ENCODE assay signal across 8 cellular contexts in the genomic region with DNA sequence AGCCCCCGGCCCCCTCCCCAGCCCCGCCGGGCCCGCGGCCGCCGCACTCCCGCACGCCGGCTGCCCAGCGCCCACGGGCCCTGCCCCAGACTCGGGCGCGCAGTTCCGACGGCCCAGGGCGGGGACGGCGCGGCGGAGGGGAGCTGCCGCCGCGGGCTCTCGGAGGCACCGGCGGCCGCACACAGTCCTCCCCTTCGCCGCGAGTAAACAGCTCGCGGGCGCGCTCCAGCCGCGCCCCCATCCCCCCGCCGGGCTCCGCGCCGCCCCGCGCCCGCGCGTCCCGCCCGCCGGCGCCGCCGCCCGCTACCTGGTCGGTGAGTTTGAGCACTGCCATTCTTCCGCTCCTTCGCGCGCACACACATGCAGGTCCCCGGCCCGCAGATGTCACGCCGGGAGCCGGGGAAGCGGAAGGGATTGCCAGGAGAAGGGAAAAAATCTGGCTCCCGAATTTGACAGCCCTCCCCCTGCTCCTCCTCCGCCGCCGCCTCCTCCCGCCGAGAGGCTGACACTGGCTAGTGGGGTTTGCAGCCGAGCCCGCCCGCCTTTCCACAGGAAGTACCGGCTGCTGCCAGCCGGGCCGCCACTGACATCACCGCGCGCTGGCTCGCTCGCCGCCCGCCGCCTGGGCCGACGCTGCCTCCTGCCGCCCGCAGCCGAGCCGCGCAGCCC. TPM values are rescaled to one million over a fixed set of nuclear protein-coding genes. Genes with fewer than 3 reads are reported as not detected.
DNase-seq lines count a peak whose midpoint lies in the region; ATAC-seq, FAIRE-seq and TF ChIP-seq lines count a peak whose summit lies in the region.

A gene (minus strand): TSS at position 510 of the 669 bp plus-strand sequence. CDS start 176 bp downstream, at position 334.

- H3K27ac ChIP-seq in OCI-LY1 (ENCODE audit: low read depth, low read length, poor library complexity, severe bottlenecking) (peak within 1 kb of the TSS; percentile 86), endothelial cell of umbilical vein (ENCODE audit: insufficient read depth, low read depth, low read length) (no peak within 1 kb of the TSS)

- H3K9me3 Mint-ChIP-seq in Calu3 (ENCODE audit: low read depth, unreplicated experiment) = no peaks in the 10 kb centered on the region

- H3K9ac ChIP-seq in OCI-LY1 (ENCODE audit: low read length) = peak within 1 kb of the TSS; percentile 78
- peak within 1 kb of the TSS; percentile 73 for H3K9ac ChIP-seq in endothelial cell of umbilical vein (replicated peaks; ENCODE audit: extremely low read depth, insufficient read depth, low read length)

- ATAC-seq in GM21381 (IDR thresholded peaks at IDR 0.05; ENCODE audit: unreplicated experiment) = peak; percentile 58

- H3K27ac Mint-ChIP-seq in Calu3 (ENCODE audit: unreplicated experiment) = peak within 1 kb of the TSS; percentile 61

- peak; percentile 71 for FAIRE-seq in endothelial cell of umbilical vein (lab: Jason Lieb, UNC)

- POLR2A ChIA-PET in endothelial cell of umbilical vein (lab: Charles Lee) = no interaction called here

- H3K9me1 ChIP-seq in endothelial cell of umbilical vein (replicated peaks; ENCODE audit: control insufficient read depth, extremely low read depth, insufficient read depth, low read length) = no peaks in the 10 kb centered on the region

- dilution Hi-C loops in endothelial cell of umbilical vein (cut with MboI; ENCODE audit: extremely low pct_ligation_motif_present, low sequenced_read_pairs) = no loop called here

- H3K79me2 ChIP-seq in OCI-LY1 (ENCODE audit: insufficient read depth, low read length) (peaks cover 35% of the 10 kb centered on the region), endothelial cell of umbilical vein (ENCODE audit: control insufficient read depth, insufficient read depth, low read length) (no peaks in the 10 kb centered on the region)

- H2AFZ ChIP-seq in OCI-LY1 (ENCODE audit: low read length) (no peak within 1 kb of the TSS), endothelial cell of umbilical vein (ENCODE audit: low read depth, low read length) (peak within 1 kb of the TSS; percentile 94)

- H3K4me2 ChIP-seq in OCI-LY1 (ENCODE audit: low read length) = peak within 1 kb of the TSS; percentile 92
- peak within 1 kb of the TSS; percentile 86 for H3K4me2 ChIP-seq in endothelial cell of umbilical vein (ENCODE audit: insufficient read depth, low read length)

- TF ChIP-seq POLR2A in endothelial cell of umbilical vein (IDR thresholded peaks at IDR 0.05; ENCODE audit: low read depth, low read length) = no peak

- H3K4me3 ChIP-seq in OCI-LY1 (ENCODE audit: low read depth, low read length, poor library complexity, severe bottlenecking) = peak within 1 kb of the TSS; percentile 78
- peak within 1 kb of the TSS; percentile 65 to 91 (median 85) for H3K4me3 ChIP-seq in endothelial cell of umbilical vein (replicated peaks in 1 of 3; ENCODE audit: insufficient read depth in 1 of 3, low read depth in 1 of 3, low read length in 3 of 3)
- peak within 1 kb of the TSS; percentile 92 for H3K4me3 ChIP-seq in mononuclear cell (ENCODE audit: low read length)

- peaks cover 59% of the 10 kb centered on the region for H3K4me1 ChIP-seq in OCI-LY1 (ENCODE audit: insufficient read depth, low read length, severe bottlenecking)
- peaks cover 12% of the 10 kb centered on the region for H3K4me1 ChIP-seq in endothelial cell of umbilical vein (ENCODE audit: control insufficient read depth, extremely low read depth, insufficient read depth, low read length)
- peaks cover 40% of the 10 kb centered on the region for H3K4me1 ChIP-seq in mononuclear cell (ENCODE audit: insufficient read depth, low read length)

- H3F3A ChIP-seq in OCI-LY1 (ENCODE audit: insufficient read depth, low read length) = no peaks in the 10 kb centered on the region

- peak within 1 kb of the TSS; percentile 81 for H3K4me3 Mint-ChIP-seq in Calu3 (ENCODE audit: low read depth, unreplicated experiment)

- peak; percentile 85 for DNase-seq in Calu3
- peak in 49 of 76 experiments; percentile 3 to 55 (median 28) for DNase-seq in HUDEP-2 (lab: John Stamatoyannopoulos, UW; ENCODE audit: unreplicated experiment in 76 of 76)
- peak; percentile 91 for DNase-seq in activated CD8-positive, alpha-beta memory T cell treated with anti-CD3 and anti-CD28 coated beads, Interleukin-2, amount 50 U/mL, for 48 hours
- DNase-seq in endothelial cell of umbilical vein (ENCODE audit: low read depth, low spot score) = peak; percentile 72
- peak; percentile 67 to 82 for DNase-seq in stimulated activated CD8-positive, alpha-beta memory T cell treated with anti-CD3 and anti-CD28 coated beads, Interleukin-4, amount 100 ng/mL, for 1 hour (ENCODE audit: low read depth in 2 of 2, low spot score in 1 of 2)

- H3K27me3 ChIP-seq in OCI-LY1 (ENCODE audit: insufficient read depth, low read length) = no peaks in the 10 kb centered on the region
- peaks cover 10 to 16% of the 10 kb centered on the region in 2 experiments for H3K27me3 ChIP-seq in endothelial cell of umbilical vein (ENCODE audit: control insufficient read depth in 2 of 2, insufficient read depth in 2 of 2, low read length in 2 of 2)
- no peaks in the 10 kb centered on the region for H3K27me3 ChIP-seq in mononuclear cell (ENCODE audit: insufficient read depth, low read length)

- no TSS peak for BruUV-seq in Calu3 (replicated peaks; lab: Mats Ljungman, UMichigan)
- no TSS peak for BruUV-seq in endothelial cell of umbilical vein (replicated peaks; lab: Mats Ljungman, UMichigan)

- CTCF ChIA-PET in Calu3 (lab: Charles Lee) = interaction anchor here (1.0 kb wide), 1 partner anchor 197 kb away, joined by 3 read pairs; no protein-coding TSS in a partner anchor
- CTCF ChIA-PET in endothelial cell of umbilical vein (lab: Charles Lee) = interaction anchor here (0.8 to 4.0 kb wide), 11 partner anchors 58 to 299 kb away, joined by 3 to 54 read pairs (median 4); no protein-coding TSS in a partner anchor

- H4K20me1 ChIP-seq in OCI-LY1 (ENCODE audit: insufficient read depth, low read length) = no peaks in the 10 kb centered on the region
- H4K20me1 ChIP-seq in endothelial cell of umbilical vein (replicated peaks; ENCODE audit: control insufficient read depth, extremely low read depth, insufficient read depth, low read length) = no peaks in the 10 kb centered on the region

- no peaks in the 10 kb centered on the region for H3K9me3 ChIP-seq in OCI-LY1 (ENCODE audit: low read length)
- no peaks in the 10 kb centered on the region for H3K9me3 ChIP-seq in endothelial cell of umbilical vein (replicated peaks; ENCODE audit: control insufficient read depth, insufficient read depth, low read length)
- H3K9me3 ChIP-seq in mononuclear cell (ENCODE audit: low read depth, low read length) = no peaks in the 10 kb centered on the region

- peaks cover 17% of the 10 kb centered on the region for H3K36me3 Mint-ChIP-seq in Calu3 (ENCODE audit: insufficient read depth, unreplicated experiment)

- intact Hi-C loops in Calu3 (cut with micrococcal nuclease; ENCODE audit: unreplicated experiment) (loop anchor here (2.0 to 5.0 kb wide), 3 partner anchors 66 to 120 kb away; no protein-coding TSS in a partner anchor), endothelial cell of umbilical vein (cut with micrococcal nuclease) (loop anchor here (1.0 to 5.0 kb wide), 6 partner anchors 67 to 384 kb away; a partner anchor contains a TSS)

- H3K4me1 Mint-ChIP-seq in Calu3 (ENCODE audit: low read depth, unreplicated experiment) = peaks cover 15% of the 10 kb centered on the region

- no peaks in the 10 kb centered on the region for H3K27me3 Mint-ChIP-seq in Calu3 (ENCODE audit: unreplicated experiment)

- H3K9me2 ChIP-seq in OCI-LY1 (ENCODE audit: low read depth, low read length) = no peaks in the 10 kb centered on the region

- peak; percentile 20 for TF ChIP-seq CTCF in Calu3 (IDR thresholded peaks at IDR 0.05; ENCODE audit: unreplicated experiment)
- TF ChIP-seq CTCF in OCI-LY1 (IDR thresholded peaks at IDR 0.05; ENCODE audit: low read length) = no peak
- no peak for TF ChIP-seq CTCF in endothelial cell of umbilical vein (IDR thresholded peaks at IDR 0.05; ENCODE audit: extremely low read depth in 1 of 2, insufficient read depth in 1 of 2, low read depth in 1 of 2, low read length in 2 of 2)

- H3K36me3 ChIP-seq in OCI-LY1 (ENCODE audit: insufficient read depth, low read length) = no peaks in the 10 kb centered on the region
- H3K36me3 ChIP-seq in endothelial cell of umbilical vein (ENCODE audit: control insufficient read depth in 2 of 2, extremely low read depth in 1 of 2, insufficient read depth in 2 of 2, low read length in 2 of 2) = no peaks in the 10 kb centered on the region

TF ChIP-seq in endothelial cell of umbilical vein, 7 proteins besides CTCF, POLR2A, EP300 and RAD21:
- TF ChIP-seq JUN (IDR thresholded peaks at IDR 0.05; ENCODE audit: borderline replicate concordance, insufficient read depth, insufficient read length, low read depth) = no peak
- no peak for TF ChIP-seq EZH2 (IDR thresholded peaks at IDR 0.05; ENCODE audit: borderline replicate concordance, low read depth, low read length, severe bottlenecking)
- TF ChIP-seq GATA2 (IDR thresholded peaks at IDR 0.05; ENCODE audit: insufficient read depth, insufficient read length, low read depth, low read length) = no peak
- TF ChIP-seq FOS (IDR thresholded peaks at IDR 0.05; ENCODE audit: borderline replicate concordance, insufficient read depth, low read length) = no peak
- TF ChIP-seq MYC (IDR thresholded peaks at IDR 0.05; ENCODE audit: low read depth, low read length) = no peak
- no peak for TF ChIP-seq POLR2AphosphoS5 (IDR thresholded peaks at IDR 0.05; ENCODE audit: insufficient read depth, low read depth, low read length)
- TF ChIP-seq, protein P1, sequence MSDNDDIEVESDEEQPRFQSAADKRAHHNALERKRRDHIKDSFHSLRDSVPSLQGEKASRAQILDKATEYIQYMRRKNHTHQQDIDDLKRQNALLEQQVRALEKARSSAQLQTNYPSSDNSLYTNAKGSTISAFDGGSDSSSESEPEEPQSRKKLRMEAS (IDR thresholded peaks at IDR 0.05; ENCODE audit: insufficient read depth, insufficient read length) = no peak

RNA-seq across cellular contexts. Expression of the gene that starts here (rescaled TPM):
- total RNA-seq in Calu3 (2022) (7.1 and 10.0 TPM in 2 replicates), endothelial cell of umbilical vein (6.1 and 8.1 TPM in 2 replicates), mononuclear cell (171 TPM)
- 3.4 and 10.8 TPM in 2 replicates for polyA plus RNA-seq in endothelial cell of umbilical vein
- 1.9 and 4.1 TPM in 2 replicates for polyA plus RNA-seq in endothelial cell of umbilical vein (2011; cell fraction: cytosol; rRNA removed)
- polyA plus RNA-seq in endothelial cell of umbilical vein (2011; cell fraction: nucleus; rRNA removed) = 14.3 and 17.8 TPM in 2 replicates
- polyA plus RNA-seq in endothelial cell of umbilical vein (2012) = 2.1 and 2.3 TPM in 2 replicates
- polyA minus RNA-seq in endothelial cell of umbilical vein = 7.3 and 9.9 TPM in 2 replicates
- 4.0 TPM for polyA minus RNA-seq in endothelial cell of umbilical vein (2011; cell fraction: cytosol; rRNA and poly(A)+ RNA removed)
- polyA minus RNA-seq in endothelial cell of umbilical vein (2011; cell fraction: nucleus; rRNA and poly(A)+ RNA removed) = 12.2 and 15.4 TPM in 2 replicates

Comparison
In these comparisons a context has a peak if more than half of its experiments do, and no peak if none do; other contexts are left out.
1. RNA of the gene that starts here (total RNA-seq): 171 TPM in mononuclear cell (single experiment); 7.1 to 10.0 TPM in Calu3 and 6.1 to 8.1 TPM in endothelial cell of umbilical vein; every median in the first group is over 10 times any median in the second.
2. DNase-seq: peak in every context shown above with its lines; median percentile 91 in activated CD8-positive, alpha-beta memory T cell treated with anti-CD3 and anti-CD28 coated beads, Interleukin-2, amount 50 U/mL, for 48 hours; 85 in Calu3; 74 in stimulated activated CD8-positive, alpha-beta memory T cell treated with anti-CD3 and anti-CD28 coated beads, Interleukin-4, amount 100 ng/mL, for 1 hour; 72 in endothelial cell of umbilical vein; 28 in HUDEP-2.
3. Peak in every context shown above with its lines, with median percentiles within 50 percentile points of each other: H3K4me3 ChIP-seq.